20 cellular contexts compared by ENCODE assay signal in the genomic region with DNA sequence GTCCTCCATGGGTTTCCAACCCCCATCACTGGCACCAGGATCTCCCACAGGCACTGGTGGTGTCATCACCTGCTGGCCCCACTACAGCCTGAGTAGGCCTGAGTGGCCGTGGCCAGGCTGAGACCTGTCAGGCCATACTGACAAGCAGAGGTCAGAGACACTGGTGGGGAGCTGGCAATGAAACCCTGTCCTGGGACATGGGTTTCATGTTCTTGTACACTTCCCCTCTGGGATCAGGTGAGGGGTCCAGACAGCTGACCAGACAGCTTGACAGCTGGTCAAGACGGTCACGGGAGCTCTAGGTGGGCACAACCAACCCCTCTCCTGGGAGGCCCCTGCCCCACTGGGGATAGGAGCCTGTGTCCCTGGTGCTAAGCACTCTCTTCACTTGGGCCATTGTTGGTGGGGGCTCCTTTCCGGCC. TPM values are rescaled to one million over a fixed set of nuclear protein-coding genes. Genes with fewer than 3 reads are reported as not detected.
DNase-seq lines count a peak whose midpoint lies in the region; ATAC-seq and TF ChIP-seq lines count a peak whose summit lies in the region.
"Had no signal": no experiment of that assay in that cellular context is flagged by ENCODE, and none has a peak within 500 bp of the region (broad histone marks: within the 10 kb centered on the region; RNA-seq: fewer than 3 reads in every experiment).

No MANE protein-coding gene starts in this region.

- H3K27me3 ChIP-seq in tibial nerve: no peaks in the 10 kb centered on the region
- H3K27me3 ChIP-seq: colonic mucosa had no signal

- H3K4me1 ChIP-seq in tibial nerve: peaks cover 0 to 25% (median 15%) of the 10 kb centered on the region in 4 donors
- H3K4me1 ChIP-seq: colonic mucosa had no signal

- intact Hi-C loops in Right ventricle myocardium superior (cut with DNase I) (no loop called here), posterior vena cava (cut with DNase I) (no loop called here)

- no peak for TF ChIP-seq CTCF in tibial nerve (IDR thresholded peaks at IDR 0.05)

- no peaks in the 10 kb centered on the region for H3K9me3 ChIP-seq in tibial nerve
- H3K9me3 ChIP-seq: colonic mucosa, mucosa of descending colon had no signal

- H3K27ac ChIP-seq in tibial nerve: peak overlapping the region in 3 of 4 donors; percentile 0 to 80 (median 50)
- H3K27ac ChIP-seq: C4-2B, colonic mucosa, GM23248 had no signal

- no peak for TF ChIP-seq POLR2A in tibial nerve (IDR thresholded peaks at IDR 0.05)

- WGBS in tibial nerve, 2 donors: 62 to 68% methylated on average over 4 of the region's 4 CpGs

- H3K4me3 ChIP-seq in tibial nerve: no peak overlapping the region
- H3K4me3 ChIP-seq: colonic mucosa, GM23248, mucosa of descending colon had no signal

- H3K36me3 ChIP-seq in tibial nerve: peaks cover 0 to 31% (median 0%) of the 10 kb centered on the region in 3 donors
- H3K36me3 ChIP-seq: colonic mucosa had no signal

- peak; percentile 50 for DNase-seq in activated CD8-positive, alpha-beta memory T cell treated with anti-CD3 and anti-CD28 coated beads for 24 hours
- no peak for DNase-seq in activated CD8-positive, alpha-beta memory T cell treated with anti-CD3 and anti-CD28 coated beads, Interleukin-2, amount 50 U/mL, for 48 hours
- DNase-seq in Right ventricle myocardium superior (no peak), posterior vena cava (ENCODE audit: low spot score) (peak; percentile 73), tibial nerve (ENCODE audit: low spot score in 2 of 2) (no peak), DMS 273 (lab: John Stamatoyannopoulos, UW; ENCODE audit: unreplicated experiment) (no peak), epidermal melanocyte (ENCODE audit: insufficient read length, low spot score) (no peak)
- DNase-seq: activated CD4-positive, alpha-beta T cell treated with anti-CD3 and anti-CD28 coated beads for 4 hours; activated naive CD4-positive, alpha-beta T cell treated with anti-CD3 and anti-CD28 coated beads for 36 hours; colonic mucosa; foreskin melanocyte; GM23248; mucosa of descending colon; NCI-H1694; NCI-H345; stimulated activated CD4-positive, alpha-beta T cell treated with anti-CD3 and anti-CD28 coated beads, Interleukin-4, amount 100 ng/mL, for 1 hour had no signal

- ATAC-seq in Right ventricle myocardium superior (ENCODE audit: poor library complexity) (peak; percentile 49), esophagus mucosa (no peak)
- ATAC-seq: left lobe of liver, mucosa of descending colon had no signal

- no peak for TF ChIP-seq EP300 in tibial nerve (IDR thresholded peaks at IDR 0.05)

RNA-seq across cellular contexts. Expression of gene ZBTB47, which starts 13.1 kb away (rescaled TPM):
- total RNA-seq in Right ventricle myocardium superior (82.3 TPM), posterior vena cava (100 to 1,000 TPM in 1 of 2 donors, 10 to 100 TPM in 1; 83.8 to 109 TPM), tibial nerve (10 to 100 TPM; 44.6 to 81.3 (median 60.3) TPM), esophagus mucosa (3.7 TPM)

RNA-seq across cellular contexts. Expression of gene KLHL40, which starts 18.7 kb away (rescaled TPM):
- total RNA-seq in Right ventricle myocardium superior (0.11 TPM), posterior vena cava (not detected), tibial nerve (under 1 TPM in 1 of 4 donors, not detected in 3; 0.42 TPM), esophagus mucosa (not detected)
- total RNA-seq: activated naive CD4-positive, alpha-beta T cell treated with anti-CD3 and anti-CD28 coated beads for 36 hours; colonic mucosa; GM23248; left lobe of liver; mucosa of descending colon; RPMI7951 had no signal

RNA-seq across cellular contexts. Expression of gene HHATL, which starts 36.0 kb away (rescaled TPM):
- total RNA-seq in Right ventricle myocardium superior (486 TPM), posterior vena cava (1 to 10 TPM in 1 of 2 donors, under 1 TPM in 1; 0.65 to 1.0 TPM), tibial nerve (1 to 10 TPM in 1 of 4 donors, not detected in 3; 3.5 TPM), esophagus mucosa (not detected)
- total RNA-seq: activated naive CD4-positive, alpha-beta T cell treated with anti-CD3 and anti-CD28 coated beads for 36 hours; GM23248; RPMI7951 had no signal

Comparison
In these comparisons a context has a peak if more than half of its experiments do, and no peak if none do; other contexts are left out.
1. DNase-seq: peak in activated CD8-positive, alpha-beta memory T cell treated with anti-CD3 and anti-CD28 coated beads for 24 hours (single experiment) and posterior vena cava (single experiment); none in activated CD8-positive, alpha-beta memory T cell treated with anti-CD3 and anti-CD28 coated beads, Interleukin-2, amount 50 U/mL, for 48 hours (single experiment), Right ventricle myocardium superior (single experiment), tibial nerve (0 of 2), DMS 273 (single experiment) and epidermal melanocyte (single experiment).
2. RNA of gene HHATL, which starts 36.0 kb away (total RNA-seq): 486 TPM in Right ventricle myocardium superior (single experiment); 0.65 to 1.0 TPM in posterior vena cava, 3.5 TPM in tibial nerve and not detected in esophagus mucosa (single experiment); every median in the first group is over 100 times any median in the second.